In the genomic region with DNA sequence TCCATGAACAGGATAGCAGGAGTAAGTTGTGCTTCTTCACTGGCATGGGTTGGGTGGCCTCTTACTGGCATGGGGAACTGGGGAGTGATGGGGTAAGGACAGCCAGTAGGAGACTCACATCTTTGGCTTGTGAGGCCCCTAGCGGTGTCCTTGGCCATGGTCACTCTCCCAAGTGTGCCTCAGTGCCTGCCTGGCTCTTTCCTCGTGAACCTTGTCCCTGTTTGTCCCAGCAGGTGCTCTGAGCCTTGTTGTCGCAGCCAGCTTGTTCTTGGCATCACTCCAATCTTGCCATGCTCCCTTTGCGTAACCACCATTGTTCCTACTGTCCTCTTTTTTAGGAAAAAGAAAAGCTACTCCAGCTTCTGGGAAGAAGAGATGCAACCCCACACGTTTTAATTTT, we compare ENCODE assay signal across 16 cellular contexts. TPM values are rescaled to one million over a fixed set of nuclear protein-coding genes. Genes with fewer than 3 reads are reported as not detected.
DNase-seq lines count a peak whose midpoint lies in the region; ATAC-seq, FAIRE-seq and TF ChIP-seq lines count a peak whose summit lies in the region.
"Had no signal": no experiment of that assay in that cellular context is flagged by ENCODE, and none has a peak within 500 bp of the region (broad histone marks: within the 10 kb centered on the region; RNA-seq: fewer than 3 reads in every experiment).

No MANE protein-coding gene starts in this region.

- H3K4me2 ChIP-seq in HCT116 (ENCODE audit: low read length) = no peak overlapping the region

- H3K9me2 ChIP-seq in HCT116 (ENCODE audit: insufficient read depth) = no peaks in the 10 kb centered on the region

- H3K36me3 Mint-ChIP-seq in CD14-positive monocyte (peaks cover 0 to 2% of the 10 kb centered on the region in 2 donors), glutamatergic neuron (ENCODE audit: unreplicated experiment) (peaks cover 5% of the 10 kb centered on the region)
- H3K36me3 Mint-ChIP-seq: IgD-negative memory B cell had no signal

- peaks cover 7% of the 10 kb centered on the region; the same call in 1 of the 2 replicates for H3K27me3 ChIP-seq in HCT116 (ENCODE audit: insufficient read depth, low read length)

- POLR2A ChIA-PET in HCT116 (lab: Charles Lee) = no interaction called here

- no peak for TF ChIP-seq RAD21 in HCT116 (IDR thresholded peaks at IDR 0.05; ENCODE audit: low read depth)

- no peak overlapping the region for H3K9ac ChIP-seq in HCT116 (ENCODE audit: low read length)

- TF ChIP-seq CTCF in CD14-positive monocyte (IDR thresholded peaks at IDR 0.05) (peak; percentile 8), HCT116 (IDR thresholded peaks at IDR 0.05 in 2 of 3, conservative IDR thresholded peaks at IDR 0.05 in 1 of 3; ENCODE audit: borderline replicate concordance in 1 of 3, insufficient read depth in 1 of 3, low read depth in 2 of 3, low read length in 2 of 3) (peak in 2 of 3 experiments; percentile 26 to 38; a peak in 4 of 6 replicates), glutamatergic neuron (IDR thresholded peaks at IDR 0.05; ENCODE audit: partially characterized antibody, unreplicated experiment) (no peak)

- RAD21 ChIA-PET in HCT116 (lab: Charles Lee; ENCODE audit: low non-redundant PET in 1 of 2, low total read pairs in 2 of 2, uncharacterized antibody in 2 of 2, unreplicated experiment in 2 of 2) = no interaction called here

- no peak for FAIRE-seq in RCC 7860 (lab: Jason Lieb, UNC)

- H3K36me3 ChIP-seq in HCT116 (ENCODE audit: control insufficient read depth in 1 of 2, insufficient read depth in 2 of 2, low read length in 2 of 2) = no peaks in the 10 kb centered on the region

- H3K27ac ChIP-seq in HCT116 (ENCODE audit: low read depth, low read length) = no peak overlapping the region

- peaks cover 0 to 4% (median 0%) of the 10 kb centered on the region in 3 donors for H3K27me3 Mint-ChIP-seq in CD14-positive monocyte (ENCODE audit: low read depth in 3 of 3)
- H3K27me3 Mint-ChIP-seq in glutamatergic neuron (ENCODE audit: unreplicated experiment) = peaks cover 13% of the 10 kb centered on the region

- CTCF ChIA-PET in HCT116 (lab: Charles Lee) = no interaction called here

- H4K20me1 ChIP-seq in HCT116 (ENCODE audit: insufficient read depth) = no peaks in the 10 kb centered on the region

- H3K9me3 ChIP-seq in HCT116 (ENCODE audit: control insufficient read depth in 1 of 2, insufficient read depth in 1 of 2, low read depth in 1 of 2, low read length in 2 of 2) = no peaks in the 10 kb centered on the region; a peak in 1 of 4 replicates

- BruUV-seq in HCT116 (replicated peaks; lab: Mats Ljungman, UMichigan) = no TSS peak

- DNase-seq in CD14-positive monocyte (ENCODE audit: low spot score) (no peak), HCT116 (ENCODE audit: low read depth, low spot score) (no peak), NCI-H345 treated with DMSO at 0.1 percent for 48 hours (lab: John Stamatoyannopoulos, UW; ENCODE audit: unreplicated experiment) (peak; percentile 97), glutamatergic neuron (no peak), RCC 7860 (ENCODE audit: low spot score) (no peak), NOMO-1 treated with dmso at 0.1 percent for 144 hours (lab: John Stamatoyannopoulos, UW; ENCODE audit: unreplicated experiment) (no peak)
- DNase-seq in activated CD4-positive, CD25-positive, alpha-beta regulatory T cell treated with anti-CD3 and anti-CD28 coated beads, Interleukin-2, amount 50 U/mL, for 72 hours = no peak
- DNase-seq: AML-193; foreskin melanocyte; left ventricle myocardium superior; NK-92 treated with Interleukin-12 subunit alpha and Interleukin-12 subunit beta, amount 100 ng/mL, for 24 hours; occipital lobe; T-helper 1 cell had no signal

- H3K9me3 Mint-ChIP-seq in CD14-positive monocyte (peaks cover 8 to 19% (median 12%) of the 10 kb centered on the region in 7 donors), glutamatergic neuron (ENCODE audit: unreplicated experiment) (peaks cover 9% of the 10 kb centered on the region)

- H3K4me1 ChIP-seq in HCT116 (ENCODE audit: control insufficient read depth in 1 of 2, insufficient read depth in 2 of 2, low read length in 2 of 2) = no peaks in the 10 kb centered on the region

- no peak for TF ChIP-seq POLR2A in HCT116 (IDR thresholded peaks at IDR 0.05; ENCODE audit: borderline replicate concordance, extremely low read depth, insufficient read depth, insufficient read length)

- H2AFZ ChIP-seq in HCT116 (ENCODE audit: low read depth, low read length, poor library complexity, severe bottlenecking) = no peak overlapping the region

- no peaks in the 10 kb centered on the region for H3K79me2 ChIP-seq in HCT116 (ENCODE audit: insufficient read depth, low read length)

- H3K27ac Mint-ChIP-seq in CD14-positive monocyte = no peak overlapping the region
- peak overlapping the region; percentile 34 for H3K27ac Mint-ChIP-seq in glutamatergic neuron (ENCODE audit: unreplicated experiment)
- H3K27ac Mint-ChIP-seq: IgD-negative memory B cell had no signal

- no peak overlapping the region for H3K4me3 ChIP-seq in HCT116 (replicated peaks in 1 of 2; ENCODE audit: low read depth in 1 of 2, low read length in 2 of 2)

- ATAC-seq in HCT116 = peak; percentile 76
- no peak for ATAC-seq in HG02885 (IDR thresholded peaks at IDR 0.05; ENCODE audit: poor library complexity, unreplicated experiment)
- ATAC-seq: left ventricle myocardium superior had no signal

- H3K4me1 Mint-ChIP-seq in CD14-positive monocyte = peaks cover 32% of the 10 kb centered on the region
- peaks cover 3% of the 10 kb centered on the region for H3K4me1 Mint-ChIP-seq in glutamatergic neuron (ENCODE audit: low read depth, unreplicated experiment)

- intact Hi-C loops in CD14-positive monocyte (cut with micrococcal nuclease) (no loop called here), HCT116 (cut with micrococcal nuclease) (no loop called here)

- H3K4me3 Mint-ChIP-seq in CD14-positive monocyte (no peak overlapping the region), glutamatergic neuron (ENCODE audit: unreplicated experiment) (no peak overlapping the region)

TF ChIP-seq in HCT116, 20 proteins besides CTCF, POLR2A, EP300 and RAD21:
- TF ChIP-seq CBX3 (IDR thresholded peaks at IDR 0.05; ENCODE audit: low read depth) = no peak
- TF ChIP-seq EGR1 (IDR thresholded peaks at IDR 0.05; ENCODE audit: low read depth) = no peak
- TF ChIP-seq, protein P1, sequence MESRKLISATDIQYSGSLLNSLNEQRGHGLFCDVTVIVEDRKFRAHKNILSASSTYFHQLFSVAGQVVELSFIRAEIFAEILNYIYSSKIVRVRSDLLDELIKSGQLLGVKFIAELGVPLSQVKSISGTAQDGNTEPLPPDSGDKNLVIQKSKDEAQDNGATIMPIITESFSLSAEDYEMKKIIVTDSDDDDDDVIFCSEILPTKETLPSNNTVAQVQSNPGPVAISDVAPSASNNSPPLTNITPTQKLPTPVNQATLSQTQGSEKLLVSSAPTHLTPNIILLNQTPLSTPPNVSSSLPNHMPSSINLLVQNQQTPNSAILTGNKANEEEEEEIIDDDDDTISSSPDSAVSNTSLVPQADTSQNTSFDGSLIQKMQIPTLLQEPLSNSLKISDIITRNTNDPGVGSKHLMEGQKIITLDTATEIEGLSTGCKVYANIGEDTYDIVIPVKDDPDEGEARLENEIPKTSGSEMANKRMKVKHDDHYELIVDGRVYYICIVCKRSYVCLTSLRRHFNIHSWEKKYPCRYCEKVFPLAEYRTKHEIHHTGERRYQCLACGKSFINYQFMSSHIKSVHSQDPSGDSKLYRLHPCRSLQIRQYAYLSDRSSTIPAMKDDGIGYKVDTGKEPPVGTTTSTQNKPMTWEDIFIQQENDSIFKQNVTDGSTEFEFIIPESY (IDR thresholded peaks at IDR 0.05; ENCODE audit: extremely low read depth, insufficient replicate concordance, low read length) = no peak
- TF ChIP-seq, protein P2, sequence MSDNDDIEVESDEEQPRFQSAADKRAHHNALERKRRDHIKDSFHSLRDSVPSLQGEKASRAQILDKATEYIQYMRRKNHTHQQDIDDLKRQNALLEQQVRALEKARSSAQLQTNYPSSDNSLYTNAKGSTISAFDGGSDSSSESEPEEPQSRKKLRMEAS (IDR thresholded peaks at IDR 0.05) = no peak
- no peak for TF ChIP-seq JUND (IDR thresholded peaks at IDR 0.05)
- TF ChIP-seq ELF1 (IDR thresholded peaks at IDR 0.05; ENCODE audit: borderline replicate concordance, low read depth) = no peak
- TF ChIP-seq FOSL1 (IDR thresholded peaks at IDR 0.05; ENCODE audit: low read depth) = no peak

RNA-seq across cellular contexts. Expression of a gene that starts 53.6 kb away (rescaled TPM):
- polyA plus RNA-seq in CD14-positive monocyte = not detected
- 0.10 TPM for total RNA-seq in HCT116 (2021; ENCODE audit: unreplicated experiment)
- polyA plus RNA-seq in HCT116 (2012) = 0.04 and 0.08 TPM in 2 replicates
- total RNA-seq in glutamatergic neuron (ENCODE audit: unreplicated experiment) = 12.3 TPM
- total RNA-seq: dermis microvascular lymphatic vessel endothelial cell had no signal

Comparison
In these comparisons a context has a peak if more than half of its experiments do, and no peak if none do; other contexts are left out.
1. RNA of a gene that starts 53.6 kb away (total RNA-seq): 12.3 TPM in glutamatergic neuron (single experiment); 0.10 TPM in HCT116 (single experiment); every median in the first group is over 10 times any median in the second.